8 cellular contexts compared by ENCODE assay signal in genomic region chr3:159766563-159767185, GRCh38.
DNase-seq lines count a peak whose midpoint lies in the region; TF ChIP-seq lines count a peak whose summit lies in the region.

No MANE protein-coding gene starts in this region.

- H3K27ac ChIP-seq in neural cell (ENCODE audit: low read length): no peak overlapping the region

- H3F3A ChIP-seq in neural cell (ENCODE audit: insufficient read depth, low read length, poor library complexity, severe bottlenecking): peaks cover 6% of the 10 kb centered on the region

- H3K4me3 ChIP-seq in neural cell (ENCODE audit: low read length): peak overlapping the region; percentile 82

- peak; percentile 72 for DNase-seq in Daoy (ENCODE audit: low read depth)
- DNase-seq in NCI-H1048 (lab: John Stamatoyannopoulos, UW): peak; percentile 21
- DNase-seq in cerebellum (ENCODE audit: low spot score): peak; percentile 17
- no peak for DNase-seq in activated CD4-positive, alpha-beta memory T cell treated with anti-CD3 and anti-CD28 coated beads for 36 hours
- no peak for DNase-seq in T-helper 2 cell
- DNase-seq in NCI-H2081 treated with DMSO at 0.1 percent for 48 hours (lab: John Stamatoyannopoulos, UW): no peak
- DNase-seq in NCI-H1092 treated with DMSO at 0.1 percent for 48 hours (lab: John Stamatoyannopoulos, UW): no peak

- H3K27me3 ChIP-seq in neural cell (ENCODE audit: insufficient read depth, low read depth, low read length): peaks cover 38% of the 10 kb centered on the region

- H3K36me3 ChIP-seq in neural cell (ENCODE audit: insufficient read depth, low read length): no peaks in the 10 kb centered on the region

- H3K9ac ChIP-seq in neural cell (ENCODE audit: low read length): no peak overlapping the region

- CTCF ChIA-PET in activated CD4-positive, alpha-beta memory T cell treated with anti-CD3 and anti-CD28 coated beads for 36 hours (lab: Charles Lee): no interaction called here

- H4K20me1 ChIP-seq in neural cell (ENCODE audit: insufficient read depth): no peaks in the 10 kb centered on the region

- no peak overlapping the region for H3K4me3 Mint-ChIP-seq in activated CD4-positive, alpha-beta memory T cell treated with anti-CD3 and anti-CD28 coated beads for 36 hours

- H3K9me2 ChIP-seq in neural cell (ENCODE audit: insufficient read depth, low read length): no peaks in the 10 kb centered on the region

- H3K9me3 Mint-ChIP-seq in activated CD4-positive, alpha-beta memory T cell treated with anti-CD3 and anti-CD28 coated beads for 36 hours: no peaks in the 10 kb centered on the region

- peak; percentile 44 for TF ChIP-seq CTCF in neural cell (IDR thresholded peaks at IDR 0.05; ENCODE audit: poor library complexity, severe bottlenecking)

- H2AFZ ChIP-seq in neural cell (ENCODE audit: low read depth, low read length): no peak overlapping the region

- no peak for TF ChIP-seq EP300 in neural cell (conservative IDR thresholded peaks at IDR 0.05; ENCODE audit: poor library complexity, severe bottlenecking)

- no peaks in the 10 kb centered on the region for H3K79me2 ChIP-seq in neural cell (replicated peaks; ENCODE audit: insufficient read depth, low read length)

- H3K27me3 Mint-ChIP-seq in activated CD4-positive, alpha-beta memory T cell treated with anti-CD3 and anti-CD28 coated beads for 36 hours: peaks cover 47% of the 10 kb centered on the region

- no peak for TF ChIP-seq RAD21 in neural cell (conservative IDR thresholded peaks at IDR 0.05)

- intact Hi-C loops in activated CD4-positive, alpha-beta memory T cell treated with anti-CD3 and anti-CD28 coated beads for 36 hours (cut with micrococcal nuclease): no loop called here

- no peaks in the 10 kb centered on the region for H3K36me3 Mint-ChIP-seq in activated CD4-positive, alpha-beta memory T cell treated with anti-CD3 and anti-CD28 coated beads for 36 hours

- no peaks in the 10 kb centered on the region for H3K9me3 ChIP-seq in neural cell (ENCODE audit: low read length)

- POLR2A ChIA-PET in activated CD4-positive, alpha-beta memory T cell treated with anti-CD3 and anti-CD28 coated beads for 36 hours (lab: Charles Lee): no interaction called here

- H3K27ac Mint-ChIP-seq in activated CD4-positive, alpha-beta memory T cell treated with anti-CD3 and anti-CD28 coated beads for 36 hours: no peak overlapping the region

- peaks cover 10% of the 10 kb centered on the region for H3K4me1 Mint-ChIP-seq in activated CD4-positive, alpha-beta memory T cell treated with anti-CD3 and anti-CD28 coated beads for 36 hours (ENCODE audit: low read depth)

- H3K4me2 ChIP-seq in neural cell (ENCODE audit: low read length): peak overlapping the region; percentile 78

TF ChIP-seq in neural cell, 6 proteins besides CTCF, POLR2A, EP300 and RAD21:
- TF ChIP-seq MXI1 (conservative IDR thresholded peaks at IDR 0.05; ENCODE audit: poor library complexity, severe bottlenecking): no peak
- no peak for TF ChIP-seq EZH2 (IDR thresholded peaks at IDR 0.05; ENCODE audit: borderline replicate concordance, insufficient read depth, low read length, poor library complexity, severe bottlenecking)
- no peak for TF ChIP-seq POLR2AphosphoS5 (IDR thresholded peaks at IDR 0.05)
- no peak for TF ChIP-seq SMC3 (conservative IDR thresholded peaks at IDR 0.05; ENCODE audit: poor library complexity)
- no peak for TF ChIP-seq TAF1 (IDR thresholded peaks at IDR 0.05; ENCODE audit: low read depth)
- no peak for TF ChIP-seq REST (IDR thresholded peaks at IDR 0.05; ENCODE audit: borderline replicate concordance)

Comparison
In these comparisons a context has a peak if more than half of its experiments do, and no peak if none do; other contexts are left out.
1. DNase-seq: peak in Daoy (single experiment), NCI-H1048 (single experiment) and cerebellum (single experiment); none in activated CD4-positive, alpha-beta memory T cell treated with anti-CD3 and anti-CD28 coated beads for 36 hours (single experiment), T-helper 2 cell (0 of 5), NCI-H2081 treated with DMSO at 0.1 percent for 48 hours (single experiment) and NCI-H1092 treated with DMSO at 0.1 percent for 48 hours (single experiment).